Comparison of ENCODE assay signal across 37 cellular contexts in the genomic region with DNA sequence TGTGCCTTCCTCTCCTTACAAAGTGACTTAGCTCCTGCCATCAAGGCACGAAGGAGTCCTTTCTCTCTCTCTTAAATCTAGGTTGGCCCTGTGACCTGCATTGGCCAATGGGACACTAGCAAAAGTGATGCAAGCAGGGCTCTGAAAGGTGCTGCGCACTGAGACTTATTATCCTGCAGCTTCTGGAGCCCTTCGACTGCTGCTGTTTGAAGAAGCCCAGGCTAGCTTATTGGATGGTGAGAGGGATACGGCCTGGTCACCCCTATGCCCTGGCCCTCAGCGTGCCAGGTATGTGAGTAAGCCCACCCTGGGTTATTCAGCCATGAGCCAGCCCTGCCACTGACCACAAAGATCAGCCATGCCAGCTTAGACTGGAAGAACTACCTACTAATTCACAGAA.
"Had no signal": no experiment of that assay in that cellular context is flagged by ENCODE, and none has a peak within 500 bp of the region (broad histone marks: within the 10 kb centered on the region; RNA-seq: fewer than 3 reads in every experiment).

No MANE protein-coding gene starts in this region.

- H3K4me3 Mint-ChIP-seq: activated naive CD4-positive, alpha-beta T cell treated with anti-CD3 and anti-CD28 coated beads for 36 hours; activated naive CD4-positive, alpha-beta T cell treated with anti-CD3 and anti-CD28 coated beads, Interleukin-2, amount 10 ng/mL, durations not matched to agents 7 days and 5 days; activated naive CD4-positive, alpha-beta T cell treated with anti-CD3 and anti-CD28 coated beads, Interleukin-2, amount 50 U/mL, for 24 hours; activated naive CD8-positive, alpha-beta T cell; activated naive CD8-positive, alpha-beta T cell treated with anti-CD3 and anti-CD28 coated beads for 36 hours; activated naive CD8-positive, alpha-beta T cell treated with anti-CD3 and anti-CD28 coated beads, Interleukin-2, amount 10 ng/mL, durations not matched to agents 7 days and 5 days; activated naive CD8-positive, alpha-beta T cell treated with anti-CD3 and anti-CD28 coated beads, Interleukin-2, amount 50 U/mL, for 24 hours; activated T-cell treated with anti-CD3 and anti-CD28 coated beads, Interleukin-2, amount 50 U/mL, for 24 hours; activated T-cell treated with anti-CD3 and anti-CD28 coated beads, Interleukin-2, amount 50 U/mL, for 4 hours; activated T-cell treated with anti-CD3 and anti-CD28 coated beads, Interleukin-2, amount 50 U/mL, for 72 hours; activated T-helper 1 cell treated with anti-CD3 and anti-CD28 coated beads, Interleukin-12 subunit alpha, Interleukin-12 subunit beta, Interleukin-2, Interleukin-4 antibody, amounts not matched to agents 30 ng/mL and 10 ng/mL and 1 ng/mL, durations not matched to agents 14 hours and 24 hours and 36 hours; activated T-helper 17 cell treated with anti-CD3 and anti-CD28 coated beads, Interleukin-2, amount 50 U/mL, for 72 hours; brain; central memory CD8-positive, alpha-beta T cell had no signal

- H3K27me3 Mint-ChIP-seq: activated naive CD4-positive, alpha-beta T cell treated with anti-CD3 and anti-CD28 coated beads, Interleukin-2, amount 50 U/mL, for 24 hours; activated naive CD8-positive, alpha-beta T cell; activated naive CD8-positive, alpha-beta T cell treated with anti-CD3 and anti-CD28 coated beads for 36 hours; activated naive CD8-positive, alpha-beta T cell treated with anti-CD3 and anti-CD28 coated beads, Interleukin-2, amount 50 U/mL, for 24 hours; activated T-cell treated with anti-CD3 and anti-CD28 coated beads, Interleukin-2, amount 50 U/mL, for 24 hours; activated T-helper 17 cell treated with anti-CD3 and anti-CD28 coated beads, Interleukin-2, amount 50 U/mL, for 72 hours; central memory CD8-positive, alpha-beta T cell had no signal

- H3K36me3 ChIP-seq: adrenal gland, ascending aorta, brain microvascular endothelial cell, breast epithelium, cardiac muscle cell had no signal

- H3K4me1 Mint-ChIP-seq: brain had no signal

- H3K9me3 ChIP-seq: adrenal gland, ascending aorta, body of pancreas, breast epithelium had no signal

- H3K4me3 ChIP-seq: adrenal gland, ascending aorta, body of pancreas, breast epithelium, cardiac muscle cell had no signal

- H3K36me3 Mint-ChIP-seq: activated naive CD4-positive, alpha-beta T cell treated with anti-CD3 and anti-CD28 coated beads, Interleukin-2, amount 10 ng/mL, durations not matched to agents 7 days and 5 days; activated naive CD4-positive, alpha-beta T cell treated with anti-CD3 and anti-CD28 coated beads, Interleukin-2, amount 50 U/mL, for 24 hours; activated naive CD4-positive, alpha-beta T cell treated with anti-CD3 and anti-CD28 coated beads, Interleukin-2, amount 50 U/mL, for 72 hours; activated naive CD8-positive, alpha-beta T cell treated with anti-CD3 and anti-CD28 coated beads for 36 hours; brain had no signal

- DNase-seq: activated effector memory CD4-positive, alpha-beta T cell treated with anti-CD3 and anti-CD28 coated beads, Interleukin-2, amount 50 U/mL, for 16 hours; activated gamma-delta T cell; activated gamma-delta T cell treated with Interleukin-2 at 50 U/mL for 16 hours; activated naive CD4-positive, alpha-beta T cell; activated naive CD4-positive, alpha-beta T cell treated with anti-CD3 and anti-CD28 coated beads for 36 hours; activated naive CD4-positive, alpha-beta T cell treated with anti-CD3 and anti-CD28 coated beads, Interleukin-2, amount 10 ng/mL, durations not matched to agents 7 days and 5 days; activated naive CD4-positive, alpha-beta T cell treated with anti-CD3 and anti-CD28 coated beads, Interleukin-2, amount 50 U/mL, for 16 hours; activated naive CD4-positive, alpha-beta T cell treated with Interleukin-2 at 50 U/mL for 16 hours; activated naive CD8-positive, alpha-beta T cell treated with anti-CD3 and anti-CD28 coated beads for 36 hours; activated naive CD8-positive, alpha-beta T cell treated with anti-CD3 and anti-CD28 coated beads, Interleukin-2, amount 10 ng/mL, durations not matched to agents 7 days and 5 days; activated naive CD8-positive, alpha-beta T cell treated with anti-CD3 and anti-CD28 coated beads, Interleukin-2, amount 50 U/mL, for 24 hours; activated T-cell treated with anti-CD3 and anti-CD28 coated beads for 4 hours; activated T-cell treated with anti-CD3 and anti-CD28 coated beads, Interleukin-2, amount 50 U/mL, for 1 hour; activated T-cell treated with anti-CD3 and anti-CD28 coated beads, Interleukin-2, amount 50 U/mL, for 24 hours; activated T-cell treated with anti-CD3 and anti-CD28 coated beads, Interleukin-2, amount 50 U/mL, for 4 hours; activated T-cell treated with anti-CD3 and anti-CD28 coated beads, Interleukin-2, amount 50 U/mL, for 48 hours; activated T-cell treated with anti-CD3 and anti-CD28 coated beads, Interleukin-2, amount 50 U/mL, for 72 hours; adrenal gland; amniotic stem cell; amygdala; aorta; body of pancreas; brain microvascular endothelial cell; caudate nucleus; central memory CD4-positive, alpha-beta T cell; cerebellar nuclear complex had no signal

- H3K27ac ChIP-seq: adrenal gland, ascending aorta, body of pancreas, brain microvascular endothelial cell, breast epithelium, cardiac muscle cell had no signal

- H3K27ac Mint-ChIP-seq: activated naive CD4-positive, alpha-beta T cell treated with anti-CD3 and anti-CD28 coated beads for 36 hours; activated naive CD4-positive, alpha-beta T cell treated with anti-CD3 and anti-CD28 coated beads, Interleukin-2, amount 10 ng/mL, durations not matched to agents 7 days and 5 days; activated naive CD4-positive, alpha-beta T cell treated with anti-CD3 and anti-CD28 coated beads, Interleukin-2, amount 50 U/mL, for 24 hours; activated naive CD4-positive, alpha-beta T cell treated with anti-CD3 and anti-CD28 coated beads, Interleukin-2, amount 50 U/mL, for 72 hours; activated naive CD8-positive, alpha-beta T cell; activated naive CD8-positive, alpha-beta T cell treated with anti-CD3 and anti-CD28 coated beads for 36 hours; activated naive CD8-positive, alpha-beta T cell treated with anti-CD3 and anti-CD28 coated beads, Interleukin-2, amount 10 ng/mL, durations not matched to agents 7 days and 5 days; activated naive CD8-positive, alpha-beta T cell treated with anti-CD3 and anti-CD28 coated beads, Interleukin-2, amount 50 U/mL, for 24 hours; activated T-cell treated with anti-CD3 and anti-CD28 coated beads, Interleukin-2, amount 50 U/mL, for 24 hours; activated T-cell treated with anti-CD3 and anti-CD28 coated beads, Interleukin-2, amount 50 U/mL, for 72 hours; activated T-helper 1 cell treated with anti-CD3 and anti-CD28 coated beads, Interleukin-12 subunit alpha, Interleukin-12 subunit beta, Interleukin-2, Interleukin-4 antibody, amounts not matched to agents 30 ng/mL and 10 ng/mL and 1 ng/mL, durations not matched to agents 14 hours and 24 hours and 36 hours; activated T-helper 17 cell treated with anti-CD3 and anti-CD28 coated beads, Interleukin-2, amount 50 U/mL, for 72 hours; activated T-helper 2 cell treated with anti-CD3 and anti-CD28 coated beads, Interferon-gamma antibody, Interleukin-2, Interleukin-4, amounts not matched to agents 10 μg/mL and 5 μg/mL and 100 μg/mL, durations not matched to agents 14 hours and 24 hours and 36 hours; brain had no signal

- H3K4me1 ChIP-seq: adrenal gland, ascending aorta, body of pancreas, breast epithelium had no signal

- ATAC-seq: activated naive CD4-positive, alpha-beta T cell treated with anti-CD3 and anti-CD28 coated beads, Interleukin-2, amount 50 U/mL, for 72 hours; activated naive CD8-positive, alpha-beta T cell treated with anti-CD3 and anti-CD28 coated beads, Interleukin-2, amount 50 U/mL, for 24 hours; activated T-cell treated with anti-CD3 and anti-CD28 coated beads, Interleukin-2, amount 50 U/mL, for 4 hours; activated T-cell treated with anti-CD3 and anti-CD28 coated beads, Interleukin-2, amount 50 U/mL, for 72 hours; activated T-helper 17 cell treated with anti-CD3 and anti-CD28 coated beads, Interleukin-2, amount 50 U/mL, for 72 hours; body of pancreas had no signal

- H3K27me3 ChIP-seq: adrenal gland, ascending aorta, body of pancreas, brain microvascular endothelial cell, breast epithelium, cardiac muscle cell had no signal
